In the genomic region with DNA sequence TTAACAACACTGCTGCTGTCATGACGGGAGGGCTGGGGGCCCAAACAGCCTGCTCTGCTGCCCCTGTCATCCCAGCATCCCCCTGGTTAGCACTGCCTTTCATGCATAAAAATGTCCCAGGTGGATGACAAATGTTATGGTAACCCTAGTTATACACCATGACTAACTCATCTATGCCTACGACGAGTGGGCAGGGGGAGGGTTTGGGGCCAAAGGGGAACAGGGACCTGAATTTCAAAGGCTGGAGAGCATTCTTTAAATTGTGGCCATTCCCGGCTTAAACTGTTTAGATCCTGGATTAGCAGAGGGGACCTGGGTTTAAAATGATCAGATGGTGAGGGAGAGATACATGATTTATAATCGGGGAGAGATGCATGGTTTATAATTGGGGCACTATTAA, we compare ENCODE assay signal across 33 cellular contexts. TPM values are rescaled to one million over a fixed set of nuclear protein-coding genes. Genes with fewer than 3 reads are reported as not detected.
"Had no signal": no experiment of that assay in that cellular context is flagged by ENCODE, and none has a peak within 500 bp of the region (broad histone marks: within the 10 kb centered on the region; RNA-seq: fewer than 3 reads in every experiment).

No MANE protein-coding gene starts in this region.

- H3K4me1 Mint-ChIP-seq: activated B cell treated with CpG ODN at 0.5 μM for 24 hours; activated CD4-positive, alpha-beta T cell treated with anti-CD3 and anti-CD28 coated beads, Interleukin-2, amount 10 ng/mL, durations not matched to agents 24 days and 14 days; activated CD8-positive, alpha-beta memory T cell treated with anti-CD3 and anti-CD28 coated beads, Interleukin-2, amount 10 ng/mL, durations not matched to agents 7 days and 5 days; activated naive CD4-positive, alpha-beta T cell treated with anti-CD3 and anti-CD28 coated beads, Interleukin-2, amount 10 ng/mL, durations not matched to agents 7 days and 5 days; endodermal cell; T-helper 17 cell had no signal

- H3K27ac ChIP-seq: brain microvascular endothelial cell, coronary artery, dorsolateral prefrontal cortex, esophagus muscularis mucosa, foreskin keratinocyte, WERI-Rb-1 had no signal

- H3K9me3 ChIP-seq: esophagus muscularis mucosa, gastrocnemius medialis had no signal

- H3K4me1 ChIP-seq: foreskin keratinocyte had no signal

- H3K9me3 Mint-ChIP-seq: activated B cell treated with CpG ODN at 0.5 μM for 24 hours; activated CD4-positive, alpha-beta memory T cell treated with anti-CD3 and anti-CD28 coated beads for 36 hours; endodermal cell had no signal

- H3K4me3 Mint-ChIP-seq: activated B cell treated with CpG ODN at 0.5 μM for 24 hours; activated CD4-positive, alpha-beta memory T cell treated with anti-CD3 and anti-CD28 coated beads for 36 hours; activated CD4-positive, alpha-beta T cell treated with anti-CD3 and anti-CD28 coated beads, Interleukin-2, amount 10 ng/mL, durations not matched to agents 24 days and 14 days; activated CD8-positive, alpha-beta memory T cell treated with anti-CD3 and anti-CD28 coated beads, Interleukin-2, amount 10 ng/mL, durations not matched to agents 7 days and 5 days; activated CD8-positive, alpha-beta T cell treated with anti-CD3 and anti-CD28 coated beads, Interleukin-2, amount 10 ng/mL, durations not matched to agents 7 days and 5 days; activated naive CD4-positive, alpha-beta T cell treated with anti-CD3 and anti-CD28 coated beads, Interleukin-2, amount 10 ng/mL, durations not matched to agents 7 days and 5 days; activated naive CD8-positive, alpha-beta T cell treated with anti-CD3 and anti-CD28 coated beads, Interleukin-2, amount 10 ng/mL, durations not matched to agents 7 days and 5 days; central memory CD8-positive, alpha-beta T cell; dendritic cell treated with granulocyte-macrophage colony-stimulating factor and Interleukin-4, amounts not matched to agents 40 ng/mL and 50 ng/mL, for 4 days; endodermal cell; T-helper 17 cell; T-helper 2 cell treated with Interferon-gamma antibody and Interleukin-4, amounts not matched to agents 5 μg/mL and 100 μg/mL, for 36 hours had no signal

- H3K27ac Mint-ChIP-seq: activated B cell treated with CpG ODN at 0.5 μM for 24 hours; activated CD4-positive, alpha-beta memory T cell treated with anti-CD3 and anti-CD28 coated beads for 36 hours; activated CD4-positive, alpha-beta T cell treated with anti-CD3 and anti-CD28 coated beads, Interleukin-2, amount 10 ng/mL, durations not matched to agents 24 days and 14 days; activated CD8-positive, alpha-beta memory T cell treated with anti-CD3 and anti-CD28 coated beads, Interleukin-2, amount 10 ng/mL, durations not matched to agents 7 days and 5 days; activated CD8-positive, alpha-beta T cell treated with anti-CD3 and anti-CD28 coated beads, Interleukin-2, amount 10 ng/mL, durations not matched to agents 7 days and 5 days; activated naive CD4-positive, alpha-beta T cell treated with anti-CD3 and anti-CD28 coated beads, Interleukin-2, amount 50 U/mL, for 72 hours; activated naive CD8-positive, alpha-beta T cell treated with anti-CD3 and anti-CD28 coated beads, Interleukin-2, amount 10 ng/mL, durations not matched to agents 7 days and 5 days; dendritic cell treated with granulocyte-macrophage colony-stimulating factor and Interleukin-4, amounts not matched to agents 40 ng/mL and 50 ng/mL, for 4 days; endodermal cell; T-helper 17 cell; T-helper 2 cell treated with Interferon-gamma antibody and Interleukin-4, amounts not matched to agents 5 μg/mL and 100 μg/mL, for 36 hours had no signal

- H3K27me3 ChIP-seq: brain microvascular endothelial cell, esophagus muscularis mucosa, foreskin keratinocyte, gastrocnemius medialis had no signal

- DNase-seq: activated B cell treated with CpG ODN at 0.5 μM for 24 hours; activated CD4-positive, alpha-beta memory T cell treated with anti-CD3 and anti-CD28 coated beads for 36 hours; activated CD4-positive, alpha-beta T cell treated with anti-CD3 and anti-CD28 coated beads, Interleukin-2, amount 10 ng/mL, durations not matched to agents 24 days and 14 days; activated CD8-positive, alpha-beta memory T cell treated with anti-CD3 and anti-CD28 coated beads, Interleukin-2, amount 10 ng/mL, durations not matched to agents 7 days and 5 days; activated CD8-positive, alpha-beta memory T cell treated with anti-CD3 and anti-CD28 coated beads, Interleukin-2, amount 50 U/mL, for 4 hours; activated CD8-positive, alpha-beta T cell treated with anti-CD3 and anti-CD28 coated beads, Interleukin-2, amount 10 ng/mL, durations not matched to agents 7 days and 5 days; activated gamma-delta T cell; activated naive CD4-positive, alpha-beta T cell; activated naive CD4-positive, alpha-beta T cell treated with anti-CD3 and anti-CD28 coated beads, Interleukin-2, amount 10 ng/mL, durations not matched to agents 7 days and 5 days; activated naive CD8-positive, alpha-beta T cell treated with anti-CD3 and anti-CD28 coated beads, Interleukin-2, amount 10 ng/mL, durations not matched to agents 7 days and 5 days; activated T-cell treated with anti-CD3 and anti-CD28 coated beads, Interleukin-2, amount 50 U/mL, for 1 hour; activated T-cell treated with anti-CD3 and anti-CD28 coated beads, Interleukin-2, amount 50 U/mL, for 48 hours; brain microvascular endothelial cell; dorsolateral prefrontal cortex; effector memory CD4-positive, alpha-beta T cell; endodermal cell; erythroblast; foreskin keratinocyte; gastrocnemius medialis; glutamatergic neuron; T-helper 1 cell; T-helper 17 cell; T1000; WERI-Rb-1 had no signal

- H3K27me3 Mint-ChIP-seq: activated B cell treated with CpG ODN at 0.5 μM for 24 hours; central memory CD8-positive, alpha-beta T cell; T-helper 17 cell had no signal

- FAIRE-seq: astrocyte, bronchial epithelial cell had no signal

- H3K36me3 ChIP-seq: brain microvascular endothelial cell, esophagus muscularis mucosa, gastrocnemius medialis, WERI-Rb-1 had no signal

- ATAC-seq: activated CD4-positive, CD25-positive, alpha-beta regulatory T cell treated with anti-CD3 and anti-CD28 coated beads, Interleukin-2, amount 50 U/mL, for 24 hours; activated CD8-positive, alpha-beta memory T cell treated with anti-CD3 and anti-CD28 coated beads, Interleukin-2, amount 10 ng/mL, durations not matched to agents 7 days and 5 days; activated CD8-positive, alpha-beta T cell treated with anti-CD3 and anti-CD28 coated beads, Interleukin-2, amount 10 ng/mL, durations not matched to agents 7 days and 5 days; activated naive CD4-positive, alpha-beta T cell treated with anti-CD3 and anti-CD28 coated beads, Interleukin-2, amount 50 U/mL, for 72 hours; foreskin keratinocyte; gastrocnemius medialis; T-helper 17 cell had no signal

- H3K4me3 ChIP-seq: coronary artery, dorsolateral prefrontal cortex, esophagus muscularis mucosa, gastrocnemius medialis had no signal

RNA-seq across cellular contexts. Expression of a gene that starts 24.4 kb away (rescaled TPM):
- total RNA-seq: gastrocnemius medialis had no signal
